24 cellular contexts compared by ENCODE assay signal in genomic region chr2:15735738-15736326, GRCh38.
"Had no signal": no experiment of that assay in that cellular context is flagged by ENCODE, and none has a peak within 500 bp of the region (broad histone marks: within the 10 kb centered on the region; RNA-seq: fewer than 3 reads in every experiment).

No MANE protein-coding gene starts in this region.

- DNase-seq: effector memory CD4-positive, alpha-beta T cell; foreskin keratinocyte; heart left ventricle; immature natural killer cell; midbrain; naive thymus-derived CD8-positive, alpha-beta T cell; occipital lobe; ovary; psoas muscle; right cardiac atrium; sigmoid colon; spleen; stimulated activated CD4-positive, alpha-beta T cell treated with anti-CD3 and anti-CD28 coated beads, Interleukin-2, amount 100 ng/mL, for 48 hours; stimulated activated naive B cell treated with anti-CD40 and anti-IgM and Interleukin-4, amounts not matched to agents 10 μg/mL and 1 μg/mL and 100 μg/mL, for 72 hours; upper lobe of left lung had no signal

- H3K79me2 ChIP-seq: hepatocyte had no signal

- H3K27ac ChIP-seq: esophagus muscularis mucosa, foreskin keratinocyte, gastroesophageal sphincter, hepatocyte, psoas muscle, sigmoid colon, spleen, thoracic aorta, tibial nerve, upper lobe of left lung had no signal

- H3K4me3 ChIP-seq: esophagus muscularis mucosa, gastroesophageal sphincter, heart left ventricle, hepatocyte, lung, ovary, psoas muscle, sigmoid colon, spleen, thoracic aorta, tibial nerve, upper lobe of left lung had no signal

- H3K27me3 ChIP-seq: esophagus muscularis mucosa, gastroesophageal sphincter, heart left ventricle, hepatocyte, ovary, sigmoid colon, tibial nerve, upper lobe of left lung had no signal

- H3K4me1 Mint-ChIP-seq: immature natural killer cell had no signal

- H2AFZ ChIP-seq: hepatocyte had no signal

- H3K9me3 ChIP-seq: esophagus muscularis mucosa, ovary, psoas muscle, sigmoid colon, thoracic aorta, upper lobe of left lung had no signal

- H3K4me2 ChIP-seq: hepatocyte had no signal

- H3K36me3 Mint-ChIP-seq: immature natural killer cell; memory B cell; naive thymus-derived CD8-positive, alpha-beta T cell; stimulated activated naive B cell treated with anti-CD40 and anti-IgM and Interleukin-4, amounts not matched to agents 10 μg/mL and 1 μg/mL and 100 μg/mL, for 72 hours had no signal

- H3K27ac Mint-ChIP-seq: dendritic cell treated with granulocyte-macrophage colony-stimulating factor and Interleukin-4, amounts not matched to agents 40 ng/mL and 50 ng/mL, for 4 days; immature natural killer cell; memory B cell; stimulated activated naive B cell treated with anti-CD40 and anti-IgM and Interleukin-4, amounts not matched to agents 10 μg/mL and 1 μg/mL and 100 μg/mL, for 72 hours; stimulated activated naive CD8-positive, alpha-beta T cell treated with anti-CD3 and anti-CD28 coated beads, Interleukin-15, Interleukin-2, amounts not matched to agents 100 ng/mL and 50 ng/mL, for 24 hours had no signal

- H3K4me1 ChIP-seq: foreskin keratinocyte had no signal

- H3K27me3 Mint-ChIP-seq: memory B cell had no signal

- ATAC-seq: foreskin keratinocyte; gastroesophageal sphincter; heart left ventricle; naive thymus-derived CD8-positive, alpha-beta T cell; psoas muscle; right cardiac atrium; stimulated activated naive B cell treated with anti-CD40 and anti-IgM and Interleukin-4, amounts not matched to agents 10 μg/mL and 1 μg/mL and 100 μg/mL, for 72 hours had no signal

- H3K4me3 Mint-ChIP-seq: dendritic cell treated with granulocyte-macrophage colony-stimulating factor and Interleukin-4, amounts not matched to agents 40 ng/mL and 50 ng/mL, for 4 days; immature natural killer cell; memory B cell; naive thymus-derived CD8-positive, alpha-beta T cell; stimulated activated naive B cell treated with anti-CD40 and anti-IgM and Interleukin-4, amounts not matched to agents 10 μg/mL and 1 μg/mL and 100 μg/mL, for 72 hours; stimulated activated naive CD8-positive, alpha-beta T cell treated with anti-CD3 and anti-CD28 coated beads, Interleukin-15, Interleukin-2, amounts not matched to agents 100 ng/mL and 50 ng/mL, for 24 hours had no signal

- H3K9me3 Mint-ChIP-seq: dendritic cell treated with granulocyte-macrophage colony-stimulating factor and Interleukin-4, amounts not matched to agents 40 ng/mL and 50 ng/mL, for 4 days; memory B cell; stimulated activated naive B cell treated with anti-CD40 and anti-IgM and Interleukin-4, amounts not matched to agents 10 μg/mL and 1 μg/mL and 100 μg/mL, for 72 hours; stimulated activated naive CD8-positive, alpha-beta T cell treated with anti-CD3 and anti-CD28 coated beads, Interleukin-15, Interleukin-2, amounts not matched to agents 100 ng/mL and 50 ng/mL, for 24 hours had no signal

- H3K36me3 ChIP-seq: esophagus muscularis mucosa, gastroesophageal sphincter, heart left ventricle, ovary, sigmoid colon, spleen, thoracic aorta, tibial nerve, upper lobe of left lung had no signal
